15 cellular contexts compared by ENCODE assay signal in genomic region chr18:49949991-49950395, GRCh38.
DNase-seq lines count a peak whose midpoint lies in the region; ATAC-seq lines count a peak whose summit lies in the region.
"Had no signal": no experiment of that assay in that cellular context is flagged by ENCODE, and none has a peak within 500 bp of the region (broad histone marks: within the 10 kb centered on the region; RNA-seq: fewer than 3 reads in every experiment).

No MANE protein-coding gene starts in this region.

- peak; percentile 65 for ATAC-seq in activated CD4-positive, alpha-beta T cell treated with anti-CD3 and anti-CD28 coated beads for 36 hours
- peak; percentile 73 for ATAC-seq in HG03354 (IDR thresholded peaks at IDR 0.05; ENCODE audit: poor library complexity, severe bottlenecking, unreplicated experiment)
- ATAC-seq in T-helper 17 cell, result peak; percentile 52
- ATAC-seq in naive thymus-derived CD8-positive, alpha-beta T cell, result peak; percentile 85 to 89
- no peak for ATAC-seq in GM18520 (IDR thresholded peaks at IDR 0.05; ENCODE audit: unreplicated experiment)
- ATAC-seq: pancreas had no signal

- no peak overlapping the region for H3K4me3 Mint-ChIP-seq in activated CD4-positive, alpha-beta T cell treated with anti-CD3 and anti-CD28 coated beads for 36 hours
- peak overlapping the region; percentile 69 for H3K4me3 Mint-ChIP-seq in T-helper 17 cell
- peak overlapping the region; percentile 41 to 84 (median 67) for H3K4me3 Mint-ChIP-seq in naive thymus-derived CD8-positive, alpha-beta T cell

- H3K9me3 ChIP-seq in T-helper 17 cell (ENCODE audit: control insufficient read depth, low read length, poor library complexity, severe bottlenecking), result no peaks in the 10 kb centered on the region
- no peaks in the 10 kb centered on the region for H3K9me3 ChIP-seq in Karpas-422 (ENCODE audit: low read length)
- H3K9me3 ChIP-seq: pancreas had no signal

- no peak overlapping the region for H3K4me2 ChIP-seq in Karpas-422 (ENCODE audit: low read depth, low read length, poor library complexity, severe bottlenecking)
- H3K4me2 ChIP-seq: smooth muscle cell had no signal

- peaks cover 37% of the 10 kb centered on the region for H3K4me1 Mint-ChIP-seq in activated CD4-positive, alpha-beta T cell treated with anti-CD3 and anti-CD28 coated beads for 36 hours
- H3K4me1 Mint-ChIP-seq in T-helper 17 cell, result peaks cover 13% of the 10 kb centered on the region
- H3K4me1 Mint-ChIP-seq in naive thymus-derived CD8-positive, alpha-beta T cell, result peaks cover 23 to 40% (median 33%) of the 10 kb centered on the region in 4 donors

- no peaks in the 10 kb centered on the region for H4K20me1 ChIP-seq in Karpas-422 (ENCODE audit: insufficient read depth, low read depth, low read length)

- no peak overlapping the region for H2AFZ ChIP-seq in Karpas-422 (ENCODE audit: low read length)

- no peaks in the 10 kb centered on the region for H3K36me3 ChIP-seq in Karpas-422 (ENCODE audit: insufficient read depth, low read length)

- H3K9me2 ChIP-seq in Karpas-422 (replicated peaks; ENCODE audit: insufficient read depth, low read length), result no peaks in the 10 kb centered on the region

- POLR2A ChIA-PET in activated CD4-positive, alpha-beta T cell treated with anti-CD3 and anti-CD28 coated beads for 36 hours (lab: Charles Lee), result no interaction called here
- POLR2A ChIA-PET in naive thymus-derived CD8-positive, alpha-beta T cell (lab: Charles Lee), result no interaction called here

- CTCF ChIA-PET in activated CD4-positive, alpha-beta T cell treated with anti-CD3 and anti-CD28 coated beads for 36 hours (lab: Charles Lee), result no interaction called here

- no peaks in the 10 kb centered on the region for H3K27me3 ChIP-seq in Karpas-422 (ENCODE audit: low read length)
- H3K27me3 ChIP-seq: pancreas had no signal

- H3K27ac ChIP-seq in Karpas-422 (ENCODE audit: low read length), result no peak overlapping the region
- H3K27ac ChIP-seq: pancreas had no signal

- H3K27ac Mint-ChIP-seq in activated CD4-positive, alpha-beta T cell treated with anti-CD3 and anti-CD28 coated beads for 36 hours, result no peak overlapping the region
- H3K27ac Mint-ChIP-seq in T-helper 17 cell, result peak overlapping the region; percentile 66
- peak overlapping the region; percentile 31 to 86 (median 68) for H3K27ac Mint-ChIP-seq in naive thymus-derived CD8-positive, alpha-beta T cell

- peak; percentile 16 for DNase-seq in activated CD4-positive, alpha-beta T cell treated with anti-CD3 and anti-CD28 coated beads for 36 hours
- no peak for DNase-seq in activated CD4-positive, alpha-beta T cell treated with anti-CD3 and anti-CD28 coated beads, Interleukin-2, amount 50 U/mL, for 4 hours
- DNase-seq in T-helper 17 cell (no peak), Karpas-422 (no peak), NCI-H146 treated with DMSO at 0.1 percent for 48 hours (lab: John Stamatoyannopoulos, UW; ENCODE audit: unreplicated experiment) (no peak)
- DNase-seq in naive thymus-derived CD8-positive, alpha-beta T cell, result peak in 6 of 10 donors; percentile 5 to 63 (median 44)
- DNase-seq: activated CD4-positive, alpha-beta T cell treated with anti-CD3 and anti-CD28 coated beads, Interleukin-2, amount 50 U/mL, for 48 hours; amniotic stem cell; midbrain; NCI-H1417 treated with DMSO at 0.1 percent for 48 hours; NCI-H510A treated with DMSO at 0.1 percent for 48 hours; pancreas had no signal

- H3K9me3 Mint-ChIP-seq in activated CD4-positive, alpha-beta T cell treated with anti-CD3 and anti-CD28 coated beads for 36 hours (ENCODE audit: low read depth), result no peaks in the 10 kb centered on the region
- no peaks in the 10 kb centered on the region for H3K9me3 Mint-ChIP-seq in naive thymus-derived CD8-positive, alpha-beta T cell

- no peaks in the 10 kb centered on the region for H3K36me3 Mint-ChIP-seq in activated CD4-positive, alpha-beta T cell treated with anti-CD3 and anti-CD28 coated beads for 36 hours (ENCODE audit: low read depth)
- H3K36me3 Mint-ChIP-seq in T-helper 17 cell (ENCODE audit: low read depth), result no peaks in the 10 kb centered on the region
- H3K36me3 Mint-ChIP-seq in naive thymus-derived CD8-positive, alpha-beta T cell, result no peaks in the 10 kb centered on the region

- no peak overlapping the region for H3K9ac ChIP-seq in Karpas-422 (ENCODE audit: low read length)

- no peaks in the 10 kb centered on the region for H3K4me1 ChIP-seq in Karpas-422 (ENCODE audit: low read length)
- H3K4me1 ChIP-seq: pancreas had no signal

- intact Hi-C loops in activated CD4-positive, alpha-beta T cell treated with anti-CD3 and anti-CD28 coated beads for 36 hours (cut with DNase I, micrococcal nuclease), result loop anchor here in 1 of 2 experiments (10.0 kb wide), 1 partner anchor 245 kb away; the partner anchor contains the start of gene MYO5B

- no peaks in the 10 kb centered on the region for H3K79me2 ChIP-seq in Karpas-422 (ENCODE audit: low read length)

- H3K27me3 Mint-ChIP-seq in activated CD4-positive, alpha-beta T cell treated with anti-CD3 and anti-CD28 coated beads for 36 hours, result no peaks in the 10 kb centered on the region
- H3K27me3 Mint-ChIP-seq in T-helper 17 cell, result peaks cover 28% of the 10 kb centered on the region
- peaks cover 0 to 19% (median 7%) of the 10 kb centered on the region in 5 donors for H3K27me3 Mint-ChIP-seq in naive thymus-derived CD8-positive, alpha-beta T cell

- no peak overlapping the region for H3K4me3 ChIP-seq in Karpas-422 (ENCODE audit: low read length)
- H3K4me3 ChIP-seq: pancreas, smooth muscle cell had no signal

Comparison
In these comparisons a context has a peak if more than half of its experiments do, and no peak if none do; other contexts are left out.
1. DNase-seq: peak in activated CD4-positive, alpha-beta T cell treated with anti-CD3 and anti-CD28 coated beads for 36 hours (single experiment) and naive thymus-derived CD8-positive, alpha-beta T cell (6 of 10); none in activated CD4-positive, alpha-beta T cell treated with anti-CD3 and anti-CD28 coated beads, Interleukin-2, amount 50 U/mL, for 4 hours (0 of 2), T-helper 17 cell (0 of 3), Karpas-422 (single experiment) and NCI-H146 treated with DMSO at 0.1 percent for 48 hours (single experiment).